Comparison of ENCODE assay signal across 13 cellular contexts in the genomic region with DNA sequence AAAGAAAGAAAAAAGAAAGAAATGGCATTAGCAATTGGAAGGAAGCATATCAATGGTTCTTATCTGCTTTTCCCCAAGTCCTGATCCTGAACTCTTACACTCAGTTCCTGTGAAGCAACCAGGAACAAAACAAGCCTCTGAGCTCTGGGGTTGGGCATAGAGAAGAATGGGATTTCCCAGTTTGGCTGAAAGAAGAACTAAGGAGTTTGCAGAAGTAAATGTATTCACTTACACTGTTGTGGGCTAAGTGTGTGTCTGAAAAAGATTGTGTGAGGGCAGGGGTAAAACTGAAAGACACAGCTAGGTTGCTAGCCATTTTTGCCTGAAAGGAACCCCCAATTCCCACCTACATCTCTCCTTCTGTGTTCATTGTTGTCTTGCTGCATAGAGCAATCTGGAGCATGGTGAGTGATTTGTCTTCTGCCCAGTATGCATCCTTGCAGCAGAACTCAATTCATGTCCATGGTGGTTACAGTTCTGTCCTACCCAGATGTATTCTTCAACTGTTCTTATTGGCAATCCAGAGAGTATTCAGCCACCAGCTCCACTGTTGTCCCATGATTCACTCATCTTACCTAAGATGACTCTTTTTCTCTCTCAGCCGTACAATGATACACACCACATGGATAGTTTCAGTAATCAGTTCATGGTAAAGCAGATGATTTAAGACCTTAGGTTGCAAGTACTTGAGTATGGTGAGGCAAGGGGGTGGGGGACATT.
DNase-seq lines count a peak whose midpoint lies in the region; ATAC-seq and TF ChIP-seq lines count a peak whose summit lies in the region.
"Had no signal": no experiment of that assay in that cellular context is flagged by ENCODE, and none has a peak within 500 bp of the region (broad histone marks: within the 10 kb centered on the region; RNA-seq: fewer than 3 reads in every experiment).

No MANE protein-coding gene starts in this region.

- H3K36me3 Mint-ChIP-seq in CD4-positive, alpha-beta T cell (ENCODE audit: low read depth), result peaks cover 48% of the 10 kb centered on the region

- no peak for TF ChIP-seq CTCF in CD4-positive, alpha-beta T cell (IDR thresholded peaks at IDR 0.05)
- TF ChIP-seq CTCF in foreskin keratinocyte (conservative IDR thresholded peaks at IDR 0.05) (no peak), body of pancreas (IDR thresholded peaks at IDR 0.05) (no peak)

- DNase-seq in CD4-positive, alpha-beta T cell, result no peak
- DNase-seq in foreskin keratinocyte (no peak), HuH-7 (ENCODE audit: low spot score) (no peak), DMS114 treated with DMSO at 0.1 percent for 48 hours (lab: John Stamatoyannopoulos, UW; ENCODE audit: unreplicated experiment) (no peak), KG1 (lab: John Stamatoyannopoulos, UW) (no peak), body of pancreas (no peak)
- DNase-seq: amygdala, NCI-H1048, psoas muscle, T1000 had no signal

- WGBS in body of pancreas, 2 donors, result 100% methylated on average over 1 of the region's 1 CpG

- H3K36me3 ChIP-seq in body of pancreas (replicated peaks in 1 of 2; ENCODE audit: insufficient read depth in 1 of 2, low read depth in 2 of 2), result no peaks in the 10 kb centered on the region

- H3K9me3 Mint-ChIP-seq in CD4-positive, alpha-beta T cell, result no peaks in the 10 kb centered on the region

- CTCF ChIA-PET in CD4-positive, alpha-beta T cell (lab: Charles Lee), result interaction anchor here (1.5 kb wide), 1 partner anchor 37 kb away, joined by 3 read pairs; no protein-coding TSS in a partner anchor

- POLR2A ChIA-PET in CD4-positive, alpha-beta T cell (lab: Charles Lee), result interaction anchor here (0.6 kb wide), 1 partner anchor 10 kb away, joined by 4 read pairs; no protein-coding TSS in a partner anchor

- H3K4me1 ChIP-seq in foreskin keratinocyte (no peaks in the 10 kb centered on the region), body of pancreas (no peaks in the 10 kb centered on the region)

- H3K27me3 ChIP-seq in CD4-positive, alpha-beta T cell (ENCODE audit: control insufficient read depth, insufficient read depth, low read length), result no peaks in the 10 kb centered on the region
- H3K27me3 ChIP-seq in foreskin keratinocyte, result peaks cover 8% of the 10 kb centered on the region
- no peaks in the 10 kb centered on the region for H3K27me3 ChIP-seq in body of pancreas

- no peaks in the 10 kb centered on the region for H3K9me3 ChIP-seq in CD4-positive, alpha-beta T cell (ENCODE audit: control insufficient read depth, low read length)
- H3K9me3 ChIP-seq in body of pancreas, result no peaks in the 10 kb centered on the region
- H3K9me3 ChIP-seq: psoas muscle had no signal

- H3K4me3 ChIP-seq in body of pancreas, result no peak overlapping the region
- H3K4me3 ChIP-seq: psoas muscle had no signal

- no peak overlapping the region for H3K27ac ChIP-seq in CD4-positive, alpha-beta T cell (ENCODE audit: low read depth, low read length)
- no peak overlapping the region for H3K27ac ChIP-seq in foreskin keratinocyte
- H3K27ac ChIP-seq in body of pancreas, result no peak overlapping the region
- H3K27ac ChIP-seq: psoas muscle had no signal

- peak overlapping the region; percentile 40 for H3K27ac Mint-ChIP-seq in CD4-positive, alpha-beta T cell
- H3K27ac Mint-ChIP-seq: B cell had no signal

- H3K27me3 Mint-ChIP-seq in CD4-positive, alpha-beta T cell, result no peaks in the 10 kb centered on the region
- H3K27me3 Mint-ChIP-seq: B cell had no signal

- no peak for TF ChIP-seq POLR2A in body of pancreas (IDR thresholded peaks at IDR 0.05)

- H3K4me3 Mint-ChIP-seq in CD4-positive, alpha-beta T cell, result no peak overlapping the region
- H3K4me3 Mint-ChIP-seq: B cell had no signal

- intact Hi-C loops in CD4-positive, alpha-beta T cell (cut with DNase I, micrococcal nuclease), result no loop called here
- intact Hi-C loops in body of pancreas (cut with DNase I), result no loop called here

- peaks cover 72% of the 10 kb centered on the region for H3K4me1 Mint-ChIP-seq in CD4-positive, alpha-beta T cell (ENCODE audit: low read depth)

- no peak for ATAC-seq in CD4-positive, alpha-beta T cell (ENCODE audit: poor library complexity)
- ATAC-seq in GM18868 (IDR thresholded peaks at IDR 0.05; ENCODE audit: unreplicated experiment) (peak; percentile 80), HG03457 (IDR thresholded peaks at IDR 0.05; ENCODE audit: unreplicated experiment) (peak; percentile 74), foreskin keratinocyte (peak; percentile 10), body of pancreas (no peak)
- ATAC-seq: psoas muscle had no signal

Comparison
In these comparisons a context has a peak if more than half of its experiments do, and no peak if none do; other contexts are left out.
1. ATAC-seq: peak in GM18868 (single experiment), HG03457 (single experiment) and foreskin keratinocyte (single experiment); none in CD4-positive, alpha-beta T cell (single experiment) and body of pancreas (single experiment).